Comparison of ENCODE assay signal across 20 cellular contexts in genomic region chr19:7607874-7608560, GRCh38. TPM values are rescaled to one million over a fixed set of nuclear protein-coding genes. Genes with fewer than 3 reads are reported as not detected.
DNase-seq lines count a peak whose midpoint lies in the region; ATAC-seq, FAIRE-seq and TF ChIP-seq lines count a peak whose summit lies in the region.
"Had no signal": no experiment of that assay in that cellular context is flagged by ENCODE, and none has a peak within 500 bp of the region (broad histone marks: within the 10 kb centered on the region; RNA-seq: fewer than 3 reads in every experiment).

No MANE protein-coding gene starts in this region.

- 51% methylated on average over 24 of the region's 25 CpGs for WGBS in K562 (ENCODE audit: insufficient coverage, low coverage, missing lambda C conversion rate)

- no peaks in the 10 kb centered on the region for H3K4me1 ChIP-seq in HEK293 (ENCODE audit: control insufficient read depth, insufficient read depth, low read length)
- H3K4me1 ChIP-seq in K562 (replicated peaks in 1 of 2; ENCODE audit: control insufficient read depth in 2 of 2, insufficient read depth in 2 of 2, low read length in 2 of 2) = peaks cover 2 to 55% of the 10 kb centered on the region in 2 experiments; a peak in 3 of 5 replicates
- H3K4me1 ChIP-seq: Caco-2, HAP-1 had no signal

- H3K36me3 ChIP-seq in HEK293 (ENCODE audit: control insufficient read depth in 2 of 2, insufficient read depth in 1 of 2, low read length in 2 of 2) (peaks cover 8 to 42% of the 10 kb centered on the region in 2 experiments; a peak in 2 of 3 replicates), K562 (ENCODE audit: control insufficient read depth, insufficient read depth, low read length) (no peaks in the 10 kb centered on the region)

- H3K9me3 ChIP-seq in HEK293 (ENCODE audit: control insufficient read depth, insufficient read depth, low read depth, low read length) (no peaks in the 10 kb centered on the region), K562 (replicated peaks; ENCODE audit: control insufficient read depth, insufficient read depth, low read depth, low read length) (no peaks in the 10 kb centered on the region)
- H3K9me3 ChIP-seq: Caco-2, HAP-1 had no signal

- TF ChIP-seq POLR2A in K562 (conservative IDR thresholded peaks at IDR 0.05) = no peak

- CTCF ChIA-PET in HEK293 (lab: Yijun Ruan, JAX) = no interaction called here
- CTCF ChIA-PET in K562 (lab: Yijun Ruan, JAX; ENCODE audit: low intra/inter-chr PET ratio) = no interaction called here

- no peaks in the 10 kb centered on the region for H3K9me1 ChIP-seq in K562 (ENCODE audit: control insufficient read depth, insufficient read depth, low read length)

- DNase-seq in K562 (ENCODE audit: extremely low read depth in 1 of 4, low spot score in 3 of 4) (no peak), posterior vena cava (ENCODE audit: low spot score) (peak; percentile 80), NCI-H774 (lab: John Stamatoyannopoulos, UW) (no peak), epidermal melanocyte (ENCODE audit: insufficient read length, low spot score) (no peak), SKM-1 treated with dmso at 0.1 percent for 144 hours (lab: John Stamatoyannopoulos, UW; ENCODE audit: unreplicated experiment) (no peak)
- DNase-seq: AML-193; Caco-2; CD4-positive, alpha-beta T cell; GM23248 had no signal

- no peak for TF ChIP-seq EP300 in K562 (IDR thresholded peaks at IDR 0.05; ENCODE audit: low read length)

- H3K79me2 ChIP-seq in K562 (ENCODE audit: control insufficient read depth, insufficient read depth, low read length) = no peaks in the 10 kb centered on the region

- peaks cover 9% of the 10 kb centered on the region; the same call in 1 of the 2 replicates for H4K20me1 ChIP-seq in K562 (replicated peaks; ENCODE audit: control insufficient read depth, insufficient read depth, low read length)

- TF ChIP-seq RAD21 in K562 (CRISPR knock-in tag; conservative IDR thresholded peaks at IDR 0.05 in 1 of 2, IDR thresholded peaks at IDR 0.05 in 1 of 2) = no peak

- no peak overlapping the region for H3K4me3 ChIP-seq in HEK293 (ENCODE audit: low read depth, low read length)
- no peak overlapping the region for H3K4me3 ChIP-seq in K562
- H3K4me3 ChIP-seq: GM23248, HAP-1 had no signal

- H3K27ac ChIP-seq in HEK293 (ENCODE audit: extremely low read depth, low read depth, low read length) (no peak overlapping the region), K562 (ENCODE audit: extremely low read depth, low read depth, low read length) (no peak overlapping the region)
- H3K27ac ChIP-seq: C4-2B, GM23248 had no signal

- in situ Hi-C loops in K562 (cut with MboI) = no loop called here

- H3K4me2 ChIP-seq in K562 (ENCODE audit: insufficient read depth, low read length) = no peak overlapping the region

- POLR2A ChIA-PET in HEK293 (lab: Yijun Ruan, JAX) = no interaction called here
- POLR2A ChIA-PET in K562 (lab: Yijun Ruan, JAX) = interaction anchor here (0.6 to 1.5 kb wide), 3 partner anchors 10 to 596 kb away, joined by 3 to 5 read pairs (median 3); no protein-coding TSS in a partner anchor

- BruUV-seq in K562 (replicated peaks; lab: Mats Ljungman, UMichigan) = no TSS peak

- ATAC-seq in K562 = no peak

- TF ChIP-seq CTCF in HEK293 (tag by site-specific recombination; IDR thresholded peaks at IDR 0.05) (no peak), K562 (IDR thresholded peaks at IDR 0.05 in 2 of 3, conservative IDR thresholded peaks at IDR 0.05 in 1 of 3; ENCODE audit: insufficient read depth in 2 of 3, low read depth in 1 of 3, low read length in 3 of 3) (no peak)

- no peak for FAIRE-seq in K562 (lab: Jason Lieb, UNC)
- FAIRE-seq: A204.1, D721Med, G401.6, GM12891, GM19239 had no signal

- intact Hi-C loops in K562 (cut with micrococcal nuclease) = no loop called here
- intact Hi-C loops in posterior vena cava (cut with DNase I) = no loop called here

- H3K9ac ChIP-seq in K562 (ENCODE audit: insufficient read depth in 1 of 2, low read depth in 2 of 2, low read length in 2 of 2) = no peak overlapping the region
- H3K9ac ChIP-seq: GM23248 had no signal

- peaks cover 9 to 28% of the 10 kb centered on the region in 2 experiments; a peak in 3 of 5 replicates for H3K27me3 ChIP-seq in K562 (ENCODE audit: control insufficient read depth in 2 of 2, insufficient read depth in 2 of 2, low read length in 2 of 2)

- no peak overlapping the region for H2AFZ ChIP-seq in K562 (ENCODE audit: low read depth, low read length)
- H2AFZ ChIP-seq: GM23248 had no signal

RNA-seq across cellular contexts. Expression of gene CAMSAP3, which starts 12.4 kb away (rescaled TPM):
- total RNA-seq in K562 (2011; cell fraction: chromatin; rRNA removed; ENCODE audit: low replicate concordance) = 0.56 and 3.9 TPM in 2 replicates
- total RNA-seq in K562 (2011; cell fraction: nucleolus; rRNA removed) = 0.92 and 3.5 TPM in 2 replicates
- total RNA-seq in K562 (2011; cell fraction: nucleoplasm; rRNA removed) = 0.99 and 1.2 TPM in 2 replicates
- total RNA-seq in K562 (2014; rRNA removed) (0.18 and 0.24 TPM in 2 replicates), K562 (2014; rRNA removed; fragmentation: Illumina TruSeq; extraction: Trizol) (0.25 TPM in 1 of 2 replicates, not detected in the other), K562 (2015; rRNA removed; fragmentation: Illumina TruSeq; extraction: Trizol) (0.07 and 0.23 TPM in 2 replicates), K562 (2021) (0.67 and 0.89 TPM in 2 replicates), posterior vena cava (not detected)
- polyA plus RNA-seq in K562 (2011; rRNA removed) (0.25 and 0.64 TPM in 2 replicates), K562 (2014; fragmentation: Illumina TruSeq; extraction: Trizol) (0.30 TPM in 2 replicates), K562 (2014; fragmentation: Nextera tagmentation; extraction: Ambion mirVana) (under 1 TPM in 1 of 2 experiments, not detected in 1; 0.01 TPM), K562 (2014; rRNA removed) (0.17 and 0.18 TPM in 2 replicates)
- 0.40 and 0.49 TPM in 2 replicates for polyA plus RNA-seq in K562 (2011; cell fraction: cytosol; rRNA removed)
- polyA plus RNA-seq in K562 (2011; cell fraction: nucleus; rRNA removed) = 2.3 and 2.5 TPM in 2 replicates
- polyA plus RNA-seq in K562 (2012) = 0.65 and 2.6 TPM in 2 replicates
- 0.06 and 0.07 TPM in 2 replicates for polyA minus RNA-seq in K562 (2011; rRNA and poly(A)+ RNA removed)
- 0.38 and 1.0 TPM in 2 replicates for polyA minus RNA-seq in K562 (2011; cell fraction: cytosol; rRNA and poly(A)+ RNA removed)
- polyA minus RNA-seq in K562 (2011; cell fraction: nucleus; rRNA and poly(A)+ RNA removed) = 0.54 and 1.8 TPM in 2 replicates
- total RNA-seq: GM23248 had no signal
- polyA plus RNA-seq: BJ, GM23248 had no signal

RNA-seq across cellular contexts. Expression of gene XAB2, which starts 21.3 kb away (rescaled TPM):
- 26.2 and 87.7 TPM in 2 replicates for total RNA-seq in K562 (2011; cell fraction: chromatin; rRNA removed; ENCODE audit: low replicate concordance)
- total RNA-seq in K562 (2011; cell fraction: nucleolus; rRNA removed) = 82.9 and 84.2 TPM in 2 replicates
- total RNA-seq in K562 (2011; cell fraction: nucleoplasm; rRNA removed) = 36.0 and 40.3 TPM in 2 replicates
- 43.7 and 54.6 TPM in 2 replicates for total RNA-seq in K562 (2014; rRNA removed)
- 5.6 and 7.6 TPM in 2 replicates for total RNA-seq in K562 (2014; rRNA removed; fragmentation: Illumina TruSeq; extraction: Trizol)
- 22.0 and 24.3 TPM in 2 replicates for total RNA-seq in K562 (2015; rRNA removed; fragmentation: Illumina TruSeq; extraction: Trizol)
- 58.3 and 58.7 TPM in 2 replicates for total RNA-seq in K562 (2021)
- 19.1 and 36.3 TPM in 2 replicates for polyA plus RNA-seq in K562 (2011; rRNA removed)
- 34.9 and 73.2 TPM in 2 replicates for polyA plus RNA-seq in K562 (2011; cell fraction: cytosol; rRNA removed)
- polyA plus RNA-seq in K562 (2011; cell fraction: nucleus; rRNA removed) = 90.6 and 116 TPM in 2 replicates
- polyA plus RNA-seq in K562 (2012) = 39.7 and 58.7 TPM in 2 replicates
- 20.0 and 33.9 TPM in 2 replicates for polyA plus RNA-seq in K562 (2014; fragmentation: Illumina TruSeq; extraction: Trizol)
- under 1 TPM; 0.21 to 0.71 TPM for polyA plus RNA-seq in K562 (2014; fragmentation: Nextera tagmentation; extraction: Ambion mirVana)
- 36.7 and 38.4 TPM in 2 replicates for polyA plus RNA-seq in K562 (2014; rRNA removed)
- polyA minus RNA-seq in K562 (2011; rRNA and poly(A)+ RNA removed) = 19.3 and 29.5 TPM in 2 replicates
- 50.8 and 65.5 TPM in 2 replicates for polyA minus RNA-seq in K562 (2011; cell fraction: cytosol; rRNA and poly(A)+ RNA removed)
- polyA minus RNA-seq in K562 (2011; cell fraction: nucleus; rRNA and poly(A)+ RNA removed) = 26.3 and 36.9 TPM in 2 replicates
- total RNA-seq in posterior vena cava = 10 to 100 TPM; 19.4 to 23.0 TPM

RNA-seq across cellular contexts. Expression of gene PET100, which starts 21.6 kb away (rescaled TPM):
- 38.1 and 46.0 TPM in 2 replicates for total RNA-seq in K562 (2011; cell fraction: chromatin; rRNA removed; ENCODE audit: low replicate concordance)
- 31.5 and 34.5 TPM in 2 replicates for total RNA-seq in K562 (2011; cell fraction: nucleolus; rRNA removed)
- 43.6 and 52.8 TPM in 2 replicates for total RNA-seq in K562 (2011; cell fraction: nucleoplasm; rRNA removed)
- 59.9 and 62.3 TPM in 2 replicates for total RNA-seq in K562 (2014; rRNA removed)
- 116 and 120 TPM in 2 replicates for total RNA-seq in K562 (2014; rRNA removed; fragmentation: Illumina TruSeq; extraction: Trizol)
- 82.1 and 93.7 TPM in 2 replicates for total RNA-seq in K562 (2015; rRNA removed; fragmentation: Illumina TruSeq; extraction: Trizol)
- 147 and 160 TPM in 2 replicates for total RNA-seq in K562 (2021)
- polyA plus RNA-seq in K562 (2011; rRNA removed) = 51.1 and 72.3 TPM in 2 replicates
- polyA plus RNA-seq in K562 (2011; cell fraction: cytosol; rRNA removed) = 21.3 and 27.3 TPM in 2 replicates
- 33.8 and 34.8 TPM in 2 replicates for polyA plus RNA-seq in K562 (2011; cell fraction: nucleus; rRNA removed)
- 68.4 and 184 TPM in 2 replicates for polyA plus RNA-seq in K562 (2012)
- 77.2 and 79.8 TPM in 2 replicates for polyA plus RNA-seq in K562 (2014; fragmentation: Illumina TruSeq; extraction: Trizol)
- polyA plus RNA-seq in K562 (2014; fragmentation: Nextera tagmentation; extraction: Ambion mirVana) = 100 to 1,000 TPM; 322 to 351 TPM
- polyA plus RNA-seq in K562 (2014; rRNA removed) = 98.3 and 111 TPM in 2 replicates
- polyA minus RNA-seq in K562 (2011; rRNA and poly(A)+ RNA removed) = 14.1 and 14.8 TPM in 2 replicates
- 8.8 and 9.0 TPM in 2 replicates for polyA minus RNA-seq in K562 (2011; cell fraction: cytosol; rRNA and poly(A)+ RNA removed)
- polyA minus RNA-seq in K562 (2011; cell fraction: nucleus; rRNA and poly(A)+ RNA removed) = 4.7 and 15.7 TPM in 2 replicates
- 10 to 100 TPM; 65.8 TPM for total RNA-seq in posterior vena cava

RNA-seq across cellular contexts. Expression of gene PCP2, which starts 25.5 kb away (rescaled TPM):
- 1.8 TPM in 1 of 2 replicates, not detected in the other for total RNA-seq in K562 (2011; cell fraction: chromatin; rRNA removed; ENCODE audit: low replicate concordance)
- 0.53 and 1.2 TPM in 2 replicates for total RNA-seq in K562 (2011; cell fraction: nucleolus; rRNA removed)
- 0.59 and 1.8 TPM in 2 replicates for total RNA-seq in K562 (2011; cell fraction: nucleoplasm; rRNA removed)
- total RNA-seq in K562 (2014; rRNA removed) (0.73 and 1.5 TPM in 2 replicates), K562 (2014; rRNA removed; fragmentation: Illumina TruSeq; extraction: Trizol) (0.25 TPM in 1 of 2 replicates, not detected in the other), K562 (2015; rRNA removed; fragmentation: Illumina TruSeq; extraction: Trizol) (0.23 TPM in 1 of 2 replicates, not detected in the other), K562 (2021) (0.96 and 1.3 TPM in 2 replicates), posterior vena cava (not detected)
- polyA plus RNA-seq in K562 (2011; rRNA removed) (0.17 and 0.47 TPM in 2 replicates), K562 (2014; fragmentation: Illumina TruSeq; extraction: Trizol) (0.90 TPM in 1 of 2 replicates, not detected in the other), K562 (2014; fragmentation: Nextera tagmentation; extraction: Ambion mirVana) (under 1 TPM in 1 of 2 experiments, not detected in 1; 0.22 TPM), K562 (2014; rRNA removed) (1.3 and 1.6 TPM in 2 replicates)
- 0.49 and 0.79 TPM in 2 replicates for polyA plus RNA-seq in K562 (2011; cell fraction: cytosol; rRNA removed)
- polyA plus RNA-seq in K562 (2011; cell fraction: nucleus; rRNA removed) = 2.3 and 6.4 TPM in 2 replicates
- 1.7 and 3.8 TPM in 2 replicates for polyA plus RNA-seq in K562 (2012)
- not detected in 2 replicates for polyA minus RNA-seq in K562 (2011; rRNA and poly(A)+ RNA removed)
- not detected in 2 replicates for polyA minus RNA-seq in K562 (2011; cell fraction: cytosol; rRNA and poly(A)+ RNA removed)
- not detected in 2 replicates for polyA minus RNA-seq in K562 (2011; cell fraction: nucleus; rRNA and poly(A)+ RNA removed)
- total RNA-seq: GM23248, H4, HT-29 had no signal
- polyA plus RNA-seq: BJ, GM23248 had no signal

RNA-seq across cellular contexts. Expression of gene STXBP2, which starts 28.9 kb away (rescaled TPM):
- total RNA-seq in K562 (2011; cell fraction: chromatin; rRNA removed; ENCODE audit: low replicate concordance) = 1,097 and 1,923 TPM in 2 replicates
- 928 and 1,024 TPM in 2 replicates for total RNA-seq in K562 (2011; cell fraction: nucleolus; rRNA removed)
- total RNA-seq in K562 (2011; cell fraction: nucleoplasm; rRNA removed) = 1,126 and 1,380 TPM in 2 replicates
- total RNA-seq in K562 (2014; rRNA removed) = 79.9 and 96.0 TPM in 2 replicates
- 29.8 and 31.6 TPM in 2 replicates for total RNA-seq in K562 (2014; rRNA removed; fragmentation: Illumina TruSeq; extraction: Trizol)
- 37.6 and 38.4 TPM in 2 replicates for total RNA-seq in K562 (2015; rRNA removed; fragmentation: Illumina TruSeq; extraction: Trizol)
- total RNA-seq in K562 (2021) = 136 and 163 TPM in 2 replicates
- polyA plus RNA-seq in K562 (2011; rRNA removed) = 141 and 157 TPM in 2 replicates
- 143 and 228 TPM in 2 replicates for polyA plus RNA-seq in K562 (2011; cell fraction: cytosol; rRNA removed)
- polyA plus RNA-seq in K562 (2011; cell fraction: nucleus; rRNA removed) = 689 and 874 TPM in 2 replicates
- polyA plus RNA-seq in K562 (2012) = 178 and 291 TPM in 2 replicates
- 71.3 and 102 TPM in 2 replicates for polyA plus RNA-seq in K562 (2014; fragmentation: Illumina TruSeq; extraction: Trizol)
- 1 to 10 TPM; 2.5 to 9.1 TPM for polyA plus RNA-seq in K562 (2014; fragmentation: Nextera tagmentation; extraction: Ambion mirVana)
- 142 and 145 TPM in 2 replicates for polyA plus RNA-seq in K562 (2014; rRNA removed)
- 674 and 952 TPM in 2 replicates for polyA minus RNA-seq in K562 (2011; rRNA and poly(A)+ RNA removed)
- polyA minus RNA-seq in K562 (2011; cell fraction: cytosol; rRNA and poly(A)+ RNA removed) = 134 and 138 TPM in 2 replicates
- 244 and 299 TPM in 2 replicates for polyA minus RNA-seq in K562 (2011; cell fraction: nucleus; rRNA and poly(A)+ RNA removed)
- 10 to 100 TPM; 22.5 to 32.4 TPM for total RNA-seq in posterior vena cava
